In the genomic region with DNA sequence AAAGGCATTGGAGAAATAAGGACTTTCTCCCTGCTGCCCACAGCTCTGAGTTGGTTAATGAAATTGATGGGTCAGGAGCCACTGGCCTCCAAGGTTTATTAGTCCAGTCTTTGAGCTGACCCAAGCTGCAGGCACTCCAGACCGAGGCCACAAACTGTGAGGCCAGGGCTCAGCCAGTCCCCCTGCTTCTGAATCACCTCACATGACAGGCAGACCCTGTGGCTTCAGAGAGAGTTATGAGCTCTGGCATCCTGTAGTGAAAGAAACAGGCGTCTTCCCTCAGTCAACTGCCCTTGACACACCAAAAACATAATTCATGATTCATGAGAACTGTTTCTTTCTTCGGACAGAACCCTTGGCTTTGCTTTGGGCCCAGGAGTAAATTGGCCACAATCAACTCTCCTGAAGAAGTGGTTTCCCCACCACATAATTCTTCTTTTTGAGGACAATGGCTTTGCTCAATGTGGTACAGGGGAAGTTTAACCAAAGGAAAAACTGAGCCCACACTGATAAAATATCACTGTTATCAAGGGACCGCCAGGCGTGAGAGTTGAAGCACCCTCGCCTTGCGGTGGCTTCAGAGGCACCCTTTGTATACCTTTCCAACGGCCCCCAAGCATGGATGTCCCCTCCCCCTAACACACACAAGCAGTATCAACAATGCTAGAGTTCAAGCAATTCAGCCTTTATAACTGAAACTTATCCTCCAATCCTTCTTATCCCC, we compare ENCODE assay signal across 16 cellular contexts.
"Had no signal": no experiment of that assay in that cellular context is flagged by ENCODE, and none has a peak within 500 bp of the region (broad histone marks: within the 10 kb centered on the region; RNA-seq: fewer than 3 reads in every experiment).

No MANE protein-coding gene starts in this region.

- H3K27me3 ChIP-seq: esophagus squamous epithelium, left lung had no signal

- H3K4me1 ChIP-seq: esophagus squamous epithelium, left lung had no signal

- H3K27ac ChIP-seq: esophagus squamous epithelium, left lung had no signal

- DNase-seq: activated CD4-positive, alpha-beta memory T cell treated with anti-CD3 and anti-CD28 coated beads for 36 hours; activated CD4-positive, alpha-beta T cell treated with anti-CD3 and anti-CD28 coated beads for 36 hours; activated T-cell treated with anti-CD3 and anti-CD28 coated beads for 4 hours; cerebellar nuclear complex; cortex of kidney; esophagus squamous epithelium; hypothalamus; left lung; midbrain; right cardiac atrium; small intestine; stimulated activated CD4-positive, alpha-beta T cell treated with anti-CD3 and anti-CD28 coated beads, Interleukin-15, amount 100 ng/mL, for 24 hours; stimulated activated CD4-positive, alpha-beta T cell treated with anti-CD3 and anti-CD28 coated beads, Interleukin-2, amount 100 ng/mL, for 48 hours; T-helper 1 cell; T-helper 9 cell had no signal

- ATAC-seq: activated CD4-positive, alpha-beta T cell treated with anti-CD3 and anti-CD28 coated beads for 36 hours; left lung; right cardiac atrium; WTC11 had no signal

- H3K4me3 ChIP-seq: esophagus squamous epithelium, left lung had no signal

- H3K36me3 ChIP-seq: esophagus squamous epithelium, left lung had no signal

- H3K9me3 ChIP-seq: esophagus squamous epithelium, left lung had no signal
